Comparison of ENCODE assay signal across 1 cellular context in the genomic region with DNA sequence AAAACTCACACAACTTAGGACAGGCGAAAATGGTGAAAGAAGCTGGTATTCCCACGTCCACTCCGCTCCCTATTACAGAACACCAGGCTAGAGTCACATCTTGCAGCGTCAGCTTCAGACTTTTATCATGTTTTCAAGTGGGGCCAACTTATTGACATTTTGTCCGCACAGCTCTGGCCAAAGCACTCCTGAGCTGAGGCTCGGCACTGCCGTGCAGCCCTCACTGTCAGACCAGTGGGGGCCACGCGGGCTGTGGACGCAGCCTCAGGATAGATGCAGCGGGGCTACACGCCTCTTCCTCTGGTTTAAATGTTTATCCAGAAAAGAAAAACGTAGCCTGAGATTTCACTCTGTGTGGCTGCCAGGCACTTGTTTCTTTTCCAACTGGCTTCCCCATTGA.
TF ChIP-seq lines count a peak whose summit lies in the region.

No MANE protein-coding gene starts in this region.

TF ChIP-seq in HepG2, 621 proteins besides CTCF, POLR2A, EP300 and RAD21 (continued from another document):
- TF ChIP-seq ARID3A (IDR thresholded peaks at IDR 0.05; ENCODE audit: low read depth, low read length) (no peak), ZNF274 (CRISPR knock-in tag; IDR thresholded peaks at IDR 0.05) (no peak), TCF12 (IDR thresholded peaks at IDR 0.05) (no peak), TCF12 (CRISPR knock-in tag; IDR thresholded peaks at IDR 0.05) (no peak), GATA4 (IDR thresholded peaks at IDR 0.05; ENCODE audit: borderline replicate concordance, low read depth) (no peak), ZNF275 (CRISPR knock-in tag; IDR thresholded peaks at IDR 0.05; ENCODE audit: borderline replicate concordance) (no peak), JUN (CRISPR knock-in tag; IDR thresholded peaks at IDR 0.05) (no peak), ZNF143 (CRISPR knock-in tag; IDR thresholded peaks at IDR 0.05) (no peak), NR2F1 (CRISPR knock-in tag; IDR thresholded peaks at IDR 0.05) (no peak), RARA (CRISPR knock-in tag; IDR thresholded peaks at IDR 0.05) (no peak), DNMT1 (CRISPR knock-in tag; IDR thresholded peaks at IDR 0.05) (no peak)
- TF ChIP-seq, protein P1, sequence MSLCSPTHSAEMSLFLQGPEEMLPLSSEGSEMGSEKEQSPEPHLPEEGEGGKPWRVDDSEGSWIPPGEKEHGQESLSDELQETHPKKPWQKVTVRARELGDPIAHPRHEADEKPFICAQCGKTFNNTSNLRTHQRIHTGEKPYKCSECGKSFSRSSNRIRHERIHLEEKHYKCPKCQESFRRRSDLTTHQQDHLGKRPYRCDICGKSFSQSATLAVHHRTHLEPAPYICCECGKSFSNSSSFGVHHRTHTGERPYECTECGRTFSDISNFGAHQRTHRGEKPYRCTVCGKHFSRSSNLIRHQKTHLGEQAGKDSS (CRISPR knock-in tag; IDR thresholded peaks at IDR 0.05; ENCODE audit: borderline replicate concordance, low read depth) = no peak
- TF ChIP-seq, protein P2, sequence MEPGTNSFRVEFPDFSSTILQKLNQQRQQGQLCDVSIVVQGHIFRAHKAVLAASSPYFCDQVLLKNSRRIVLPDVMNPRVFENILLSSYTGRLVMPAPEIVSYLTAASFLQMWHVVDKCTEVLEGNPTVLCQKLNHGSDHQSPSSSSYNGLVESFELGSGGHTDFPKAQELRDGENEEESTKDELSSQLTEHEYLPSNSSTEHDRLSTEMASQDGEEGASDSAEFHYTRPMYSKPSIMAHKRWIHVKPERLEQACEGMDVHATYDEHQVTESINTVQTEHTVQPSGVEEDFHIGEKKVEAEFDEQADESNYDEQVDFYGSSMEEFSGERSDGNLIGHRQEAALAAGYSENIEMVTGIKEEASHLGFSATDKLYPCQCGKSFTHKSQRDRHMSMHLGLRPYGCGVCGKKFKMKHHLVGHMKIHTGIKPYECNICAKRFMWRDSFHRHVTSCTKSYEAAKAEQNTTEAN (CRISPR knock-in tag; conservative IDR thresholded peaks at IDR 0.05) = no peak
